8 cellular contexts compared by ENCODE assay signal in genomic region chr1:166166400-166166699, GRCh38. TPM values are rescaled to one million over a fixed set of nuclear protein-coding genes. Genes with fewer than 3 reads are reported as not detected.
A peak's percentile ranks its signal among the peaks of the same experiment; 100 is the strongest.
DNase-seq lines count a peak whose midpoint lies in the region; ATAC-seq, FAIRE-seq and TF ChIP-seq lines count a peak whose summit lies in the region.

No MANE protein-coding gene starts in this region.

- no peaks in the 10 kb centered on the region for H3K9me1 ChIP-seq in K562 (ENCODE audit: control insufficient read depth, insufficient read depth, low read length)

- H2AFZ ChIP-seq in K562 (ENCODE audit: low read depth, low read length) = peak overlapping the region; percentile 29; the same call in 1 of the 2 replicates

- H3K9ac ChIP-seq in K562 (ENCODE audit: insufficient read depth in 1 of 2, low read depth in 2 of 2, low read length in 2 of 2) = peak overlapping the region in 1 of 2 experiments; percentile 88; a peak in 2 of 4 replicates

- no peaks in the 10 kb centered on the region for H4K20me1 ChIP-seq in K562 (replicated peaks; ENCODE audit: control insufficient read depth, insufficient read depth, low read length)

- CTCF ChIA-PET in K562 (lab: Yijun Ruan, JAX; ENCODE audit: low intra/inter-chr PET ratio) = no interaction called here
- CTCF ChIA-PET in activated naive CD4-positive, alpha-beta T cell treated with anti-CD3 and anti-CD28 coated beads for 36 hours (lab: Charles Lee) = no interaction called here

- peaks cover 60% of the 10 kb centered on the region for H3K27me3 Mint-ChIP-seq in activated naive CD4-positive, alpha-beta T cell treated with anti-CD3 and anti-CD28 coated beads for 36 hours (ENCODE audit: low read depth)

- TF ChIP-seq CTCF in K562 (IDR thresholded peaks at IDR 0.05 in 2 of 3, conservative IDR thresholded peaks at IDR 0.05 in 1 of 3; ENCODE audit: insufficient read depth in 2 of 3, low read depth in 1 of 3, low read length in 3 of 3) (no peak), pancreas (IDR thresholded peaks at IDR 0.05) (no peak), GM13976 (IDR thresholded peaks at IDR 0.05; ENCODE audit: borderline replicate concordance, control extremely low read depth, extremely low read depth, insufficient read depth, missing control alignments) (no peak)

- TF ChIP-seq POLR2A in K562 (conservative IDR thresholded peaks at IDR 0.05) = no peak

- H3K27ac ChIP-seq in K562 (ENCODE audit: extremely low read depth, low read depth, low read length) (no peak overlapping the region), pancreas (no peak overlapping the region)

- H3K4me1 ChIP-seq in K562 (replicated peaks in 1 of 2; ENCODE audit: control insufficient read depth in 2 of 2, insufficient read depth in 2 of 2, low read length in 2 of 2) (peaks cover 7 to 21% of the 10 kb centered on the region in 2 experiments; a peak in 4 of 5 replicates), pancreas (peaks cover 0 to 5% (median 0%) of the 10 kb centered on the region in 3 donors)

- POLR2A ChIA-PET in K562 (lab: Yijun Ruan, JAX) = interaction anchor here (0.7 kb wide), 1 partner anchor 8 kb away, joined by 3 read pairs; no protein-coding TSS in a partner anchor

- no peaks in the 10 kb centered on the region for H3K9me3 Mint-ChIP-seq in activated naive CD4-positive, alpha-beta T cell treated with anti-CD3 and anti-CD28 coated beads for 36 hours

- in situ Hi-C loops in K562 (cut with MboI) (no loop called here), GM13976 (cut with MboI; ENCODE audit: low sequenced_read_pairs, unreplicated experiment) (no loop called here)

- DNase-seq in K562 (ENCODE audit: extremely low read depth in 1 of 4, low spot score in 3 of 4) (no peak), pancreas (peak in 1 of 6 donors; percentile 1), GM13976 (ENCODE audit: low spot score) (no peak), NOMO-1 treated with DMSO at 0.1 percent for 48 hours (lab: John Stamatoyannopoulos, UW; ENCODE audit: unreplicated experiment) (no peak), activated gamma-delta T cell (lab: John Stamatoyannopoulos, UW) (no peak)
- DNase-seq in activated naive CD4-positive, alpha-beta T cell treated with anti-CD3 and anti-CD28 coated beads for 36 hours = no peak

- no peak overlapping the region; the same call in 1 of the 2 replicates for H3K4me2 ChIP-seq in K562 (ENCODE audit: insufficient read depth, low read length)

- H3K79me2 ChIP-seq in K562 (ENCODE audit: control insufficient read depth, insufficient read depth, low read length) = no peaks in the 10 kb centered on the region

- TF ChIP-seq EP300 in K562 (IDR thresholded peaks at IDR 0.05; ENCODE audit: low read length) = no peak

- H3K27ac Mint-ChIP-seq in activated naive CD4-positive, alpha-beta T cell treated with anti-CD3 and anti-CD28 coated beads for 36 hours = no peak overlapping the region

- peaks cover 30% of the 10 kb centered on the region for H3K4me1 Mint-ChIP-seq in activated naive CD4-positive, alpha-beta T cell treated with anti-CD3 and anti-CD28 coated beads for 36 hours (ENCODE audit: low read depth)

- no TSS peak for BruUV-seq in K562 (replicated peaks; lab: Mats Ljungman, UMichigan)

- H3K4me3 ChIP-seq in K562 = peak overlapping the region; percentile 66
- peak overlapping the region; percentile 38 to 73 (median 53) for H3K4me3 ChIP-seq in pancreas

- 0% methylated on average over 3 of the region's 41 CpGs for WGBS in K562 (ENCODE audit: insufficient coverage, low coverage, missing lambda C conversion rate)
- WGBS in pancreas, 2 donors = 0 to 1% methylated on average over 17 to 41 of the region's 41 CpGs

- peak; percentile 7 for ATAC-seq in GM18867 (IDR thresholded peaks at IDR 0.05; ENCODE audit: unreplicated experiment)
- ATAC-seq in HG02840 (IDR thresholded peaks at IDR 0.05; ENCODE audit: low FRiP score, unreplicated experiment) = peak; percentile 0
- no peak for ATAC-seq in K562
- ATAC-seq in pancreas = no peak

- H3K36me3 Mint-ChIP-seq in activated naive CD4-positive, alpha-beta T cell treated with anti-CD3 and anti-CD28 coated beads for 36 hours (ENCODE audit: low read depth) = no peaks in the 10 kb centered on the region

- intact Hi-C loops in K562 (cut with micrococcal nuclease) = loop anchor here (5.0 to 10.0 kb wide), 2 partner anchors 239 to 308 kb away; no protein-coding TSS in a partner anchor
- intact Hi-C loops in pancreas (cut with DNase I) = no loop called here
- intact Hi-C loops in activated naive CD4-positive, alpha-beta T cell treated with anti-CD3 and anti-CD28 coated beads for 36 hours (cut with micrococcal nuclease) = loop anchor here (2.0 to 10.0 kb wide), 7 partner anchors 239 to 792 kb away; partner anchors contain the start of genes ALDH9A1 and TMCO1

- H3K4me3 Mint-ChIP-seq in activated naive CD4-positive, alpha-beta T cell treated with anti-CD3 and anti-CD28 coated beads for 36 hours = no peak overlapping the region

- no peaks in the 10 kb centered on the region for H3K36me3 ChIP-seq in K562 (ENCODE audit: control insufficient read depth, insufficient read depth, low read length)
- H3K36me3 ChIP-seq in pancreas = no peaks in the 10 kb centered on the region

- FAIRE-seq in K562 (lab: Jason Lieb, UNC) (no peak), pancreas (lab: Jason Lieb, UNC) (no peak)

- H3K27me3 ChIP-seq in K562 (ENCODE audit: control insufficient read depth in 2 of 2, insufficient read depth in 2 of 2, low read length in 2 of 2) (peaks cover 22 to 25% of the 10 kb centered on the region in 2 experiments; a peak in 4 of 5 replicates), pancreas (no peaks in the 10 kb centered on the region)

- H3K9me3 ChIP-seq in K562 (replicated peaks; ENCODE audit: control insufficient read depth, insufficient read depth, low read depth, low read length) (no peaks in the 10 kb centered on the region), pancreas (no peaks in the 10 kb centered on the region)

- TF ChIP-seq RAD21 in K562 (CRISPR knock-in tag; conservative IDR thresholded peaks at IDR 0.05 in 1 of 2, IDR thresholded peaks at IDR 0.05 in 1 of 2) = no peak

TF ChIP-seq in K562, 482 proteins besides CTCF, POLR2A, EP300 and RAD21:
- TF ChIP-seq, protein P1, sequence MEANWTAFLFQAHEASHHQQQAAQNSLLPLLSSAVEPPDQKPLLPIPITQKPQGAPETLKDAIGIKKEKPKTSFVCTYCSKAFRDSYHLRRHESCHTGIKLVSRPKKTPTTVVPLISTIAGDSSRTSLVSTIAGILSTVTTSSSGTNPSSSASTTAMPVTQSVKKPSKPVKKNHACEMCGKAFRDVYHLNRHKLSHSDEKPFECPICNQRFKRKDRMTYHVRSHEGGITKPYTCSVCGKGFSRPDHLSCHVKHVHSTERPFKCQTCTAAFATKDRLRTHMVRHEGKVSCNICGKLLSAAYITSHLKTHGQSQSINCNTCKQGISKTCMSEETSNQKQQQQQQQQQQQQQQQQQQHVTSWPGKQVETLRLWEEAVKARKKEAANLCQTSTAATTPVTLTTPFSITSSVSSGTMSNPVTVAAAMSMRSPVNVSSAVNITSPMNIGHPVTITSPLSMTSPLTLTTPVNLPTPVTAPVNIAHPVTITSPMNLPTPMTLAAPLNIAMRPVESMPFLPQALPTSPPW (CRISPR knock-in tag; IDR thresholded peaks at IDR 0.05) = no peak
- no peak for TF ChIP-seq JUNB (CRISPR knock-in tag; conservative IDR thresholded peaks at IDR 0.05)
- TF ChIP-seq HDGF (IDR thresholded peaks at IDR 0.05) = no peak
- no peak for TF ChIP-seq ZNF785 (CRISPR knock-in tag; IDR thresholded peaks at IDR 0.05)
- TF ChIP-seq RFX7 (CRISPR knock-in tag; IDR thresholded peaks at IDR 0.05) = no peak
- no peak for TF ChIP-seq ZNF586 (CRISPR knock-in tag; conservative IDR thresholded peaks at IDR 0.05)
- no peak for TF ChIP-seq SETDB1 (IDR thresholded peaks at IDR 0.05; ENCODE audit: low read length)
- TF ChIP-seq, protein P2, sequence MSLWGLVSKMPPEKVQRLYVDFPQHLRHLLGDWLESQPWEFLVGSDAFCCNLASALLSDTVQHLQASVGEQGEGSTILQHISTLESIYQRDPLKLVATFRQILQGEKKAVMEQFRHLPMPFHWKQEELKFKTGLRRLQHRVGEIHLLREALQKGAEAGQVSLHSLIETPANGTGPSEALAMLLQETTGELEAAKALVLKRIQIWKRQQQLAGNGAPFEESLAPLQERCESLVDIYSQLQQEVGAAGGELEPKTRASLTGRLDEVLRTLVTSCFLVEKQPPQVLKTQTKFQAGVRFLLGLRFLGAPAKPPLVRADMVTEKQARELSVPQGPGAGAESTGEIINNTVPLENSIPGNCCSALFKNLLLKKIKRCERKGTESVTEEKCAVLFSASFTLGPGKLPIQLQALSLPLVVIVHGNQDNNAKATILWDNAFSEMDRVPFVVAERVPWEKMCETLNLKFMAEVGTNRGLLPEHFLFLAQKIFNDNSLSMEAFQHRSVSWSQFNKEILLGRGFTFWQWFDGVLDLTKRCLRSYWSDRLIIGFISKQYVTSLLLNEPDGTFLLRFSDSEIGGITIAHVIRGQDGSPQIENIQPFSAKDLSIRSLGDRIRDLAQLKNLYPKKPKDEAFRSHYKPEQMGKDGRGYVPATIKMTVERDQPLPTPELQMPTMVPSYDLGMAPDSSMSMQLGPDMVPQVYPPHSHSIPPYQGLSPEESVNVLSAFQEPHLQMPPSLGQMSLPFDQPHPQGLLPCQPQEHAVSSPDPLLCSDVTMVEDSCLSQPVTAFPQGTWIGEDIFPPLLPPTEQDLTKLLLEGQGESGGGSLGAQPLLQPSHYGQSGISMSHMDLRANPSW (CRISPR knock-in tag; IDR thresholded peaks at IDR 0.05) = no peak

RNA-seq across cellular contexts. Expression of gene FAM78B, which starts 0.5 kb away (rescaled TPM):
- 0.39 and 0.55 TPM in 2 replicates for total RNA-seq in K562 (2011; cell fraction: chromatin; rRNA removed; ENCODE audit: low replicate concordance)
- 0.66 and 0.67 TPM in 2 replicates for total RNA-seq in K562 (2011; cell fraction: nucleolus; rRNA removed)
- 0.22 and 0.31 TPM in 2 replicates for total RNA-seq in K562 (2011; cell fraction: nucleoplasm; rRNA removed)
- 0.41 and 0.45 TPM in 2 replicates for total RNA-seq in K562 (2014; rRNA removed)
- total RNA-seq in K562 (2014; rRNA removed; fragmentation: Illumina TruSeq; extraction: Trizol) = 0.13 and 0.22 TPM in 2 replicates
- total RNA-seq in K562 (2015; rRNA removed; fragmentation: Illumina TruSeq; extraction: Trizol) = 0.23 and 0.43 TPM in 2 replicates
- total RNA-seq in K562 (2021) = 0.35 and 0.36 TPM in 2 replicates
- polyA plus RNA-seq in K562 (2011; rRNA removed) = 0.23 and 0.25 TPM in 2 replicates
- 0.10 and 0.48 TPM in 2 replicates for polyA plus RNA-seq in K562 (2011; cell fraction: cytosol; rRNA removed)
- 0.29 and 0.31 TPM in 2 replicates for polyA plus RNA-seq in K562 (2011; cell fraction: nucleus; rRNA removed)
- 0.15 and 0.35 TPM in 2 replicates for polyA plus RNA-seq in K562 (2012)
- 0.17 and 0.25 TPM in 2 replicates for polyA plus RNA-seq in K562 (2014; fragmentation: Illumina TruSeq; extraction: Trizol)
- polyA plus RNA-seq in K562 (2014; fragmentation: Nextera tagmentation; extraction: Ambion mirVana) = under 1 TPM in 1 of 2 experiments, not detected in 1; 0.04 TPM
- polyA plus RNA-seq in K562 (2014; rRNA removed) = 0.33 and 0.86 TPM in 2 replicates
- 0.33 and 0.35 TPM in 2 replicates for polyA minus RNA-seq in K562 (2011; rRNA and poly(A)+ RNA removed)
- polyA minus RNA-seq in K562 (2011; cell fraction: cytosol; rRNA and poly(A)+ RNA removed) = not detected in 2 replicates
- polyA minus RNA-seq in K562 (2011; cell fraction: nucleus; rRNA and poly(A)+ RNA removed) = 0.67 TPM in 2 replicates
- total RNA-seq in pancreas = 1 to 10 TPM in 4 of 6 donors, under 1 TPM in 2; 0.66 to 3.6 (median 1.4) TPM
- 1 to 10 TPM; 1.0 to 1.5 TPM for polyA plus RNA-seq in pancreas
- total RNA-seq in activated naive CD4-positive, alpha-beta T cell treated with anti-CD3 and anti-CD28 coated beads for 36 hours = under 1 TPM in 1 of 2 experiments, not detected in 1; 0.24 TPM

Comparison
In these comparisons a context has a peak if more than half of its experiments do, and no peak if none do; other contexts are left out.
1. ATAC-seq: peak in GM18867 (single experiment) and HG02840 (single experiment); none in K562 (single experiment) and pancreas (0 of 4).
2. intact Hi-C loops: an anchor here in K562 (5.0 to 10.0 kb wide) and activated naive CD4-positive, alpha-beta T cell treated with anti-CD3 and anti-CD28 coated beads for 36 hours (2.0 to 10.0 kb wide); none called in pancreas.